In the genomic region with DNA sequence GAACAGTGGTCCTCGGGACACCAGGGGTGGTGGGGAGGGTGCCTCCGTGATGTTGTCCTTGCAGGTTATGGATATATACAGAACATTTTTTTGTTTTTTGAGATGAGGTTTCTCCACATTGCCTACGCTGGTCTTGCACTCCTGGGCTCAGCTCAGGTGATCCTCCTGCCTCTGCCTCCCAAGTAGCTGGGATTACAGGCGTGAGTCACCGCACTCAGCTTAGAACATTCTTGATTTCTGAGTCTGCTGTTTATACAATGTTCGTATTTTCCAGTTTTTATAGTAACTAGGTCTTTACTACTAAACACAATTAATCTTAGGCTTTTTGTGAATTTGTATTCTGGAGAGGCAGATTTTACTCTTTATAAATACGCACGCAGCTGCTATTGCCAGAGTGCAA, we compare ENCODE assay signal across 23 cellular contexts.
"Had no signal": no experiment of that assay in that cellular context is flagged by ENCODE, and none has a peak within 500 bp of the region (broad histone marks: within the 10 kb centered on the region; RNA-seq: fewer than 3 reads in every experiment).

No MANE protein-coding gene starts in this region.

- H3K27me3 ChIP-seq: gastrocnemius medialis, left lung, neural progenitor cell, right atrium auricular region, sigmoid colon, tibial nerve, upper lobe of left lung had no signal

- H3K4me3 ChIP-seq: gastrocnemius medialis, left lung, mucosa of descending colon, neural progenitor cell, prostate gland, right atrium auricular region, sigmoid colon, skin epidermis, thoracic aorta, tibial nerve, upper lobe of left lung had no signal

- H3K4me2 ChIP-seq: neural progenitor cell had no signal

- DNase-seq: cortex of kidney; effector memory CD8-positive, alpha-beta T cell; foreskin fibroblast; gastrocnemius medialis; head of caudate nucleus; kidney; mesenchymal stem cell; mucosa of descending colon; naive B cell; nucleus accumbens; sigmoid colon; stimulated activated CD4-positive, alpha-beta T cell treated with anti-CD3 and anti-CD28 coated beads, Interleukin-15, amount 100 ng/mL, for 24 hours; stimulated activated CD4-positive, alpha-beta T cell treated with anti-CD3 and anti-CD28 coated beads, Interleukin-2, amount 100 ng/mL, for 48 hours; stimulated activated naive B cell treated with anti-CD40 and anti-IgM and Interleukin-4, amounts not matched to agents 10 μg/mL and 1 μg/mL and 100 μg/mL, for 72 hours had no signal

- H2AFZ ChIP-seq: neural progenitor cell had no signal

- H3K9me3 ChIP-seq: gastrocnemius medialis, left lung, mucosa of descending colon, prostate gland, right atrium auricular region, sigmoid colon, thoracic aorta, tibial nerve, upper lobe of left lung had no signal

- H3K9ac ChIP-seq: neural progenitor cell had no signal

- ATAC-seq: effector memory CD8-positive, alpha-beta T cell; gastrocnemius medialis; left lung; mucosa of descending colon; natural killer cell treated with Interleukin-12 subunit alpha and Interleukin-12 subunit beta and Interleukin-15 and Interleukin-18, amount 100 ng/mL, for 72 hours; stimulated activated naive B cell treated with anti-CD40 and anti-IgM and Interleukin-4, amounts not matched to agents 10 μg/mL and 1 μg/mL and 100 μg/mL, for 72 hours had no signal

- H3K27ac ChIP-seq: gastrocnemius medialis, left lung, neural progenitor cell, prostate gland, right atrium auricular region, sigmoid colon, skin epidermis, thoracic aorta, upper lobe of left lung had no signal
